Comparison of ENCODE assay signal across 21 cellular contexts in the genomic region with DNA sequence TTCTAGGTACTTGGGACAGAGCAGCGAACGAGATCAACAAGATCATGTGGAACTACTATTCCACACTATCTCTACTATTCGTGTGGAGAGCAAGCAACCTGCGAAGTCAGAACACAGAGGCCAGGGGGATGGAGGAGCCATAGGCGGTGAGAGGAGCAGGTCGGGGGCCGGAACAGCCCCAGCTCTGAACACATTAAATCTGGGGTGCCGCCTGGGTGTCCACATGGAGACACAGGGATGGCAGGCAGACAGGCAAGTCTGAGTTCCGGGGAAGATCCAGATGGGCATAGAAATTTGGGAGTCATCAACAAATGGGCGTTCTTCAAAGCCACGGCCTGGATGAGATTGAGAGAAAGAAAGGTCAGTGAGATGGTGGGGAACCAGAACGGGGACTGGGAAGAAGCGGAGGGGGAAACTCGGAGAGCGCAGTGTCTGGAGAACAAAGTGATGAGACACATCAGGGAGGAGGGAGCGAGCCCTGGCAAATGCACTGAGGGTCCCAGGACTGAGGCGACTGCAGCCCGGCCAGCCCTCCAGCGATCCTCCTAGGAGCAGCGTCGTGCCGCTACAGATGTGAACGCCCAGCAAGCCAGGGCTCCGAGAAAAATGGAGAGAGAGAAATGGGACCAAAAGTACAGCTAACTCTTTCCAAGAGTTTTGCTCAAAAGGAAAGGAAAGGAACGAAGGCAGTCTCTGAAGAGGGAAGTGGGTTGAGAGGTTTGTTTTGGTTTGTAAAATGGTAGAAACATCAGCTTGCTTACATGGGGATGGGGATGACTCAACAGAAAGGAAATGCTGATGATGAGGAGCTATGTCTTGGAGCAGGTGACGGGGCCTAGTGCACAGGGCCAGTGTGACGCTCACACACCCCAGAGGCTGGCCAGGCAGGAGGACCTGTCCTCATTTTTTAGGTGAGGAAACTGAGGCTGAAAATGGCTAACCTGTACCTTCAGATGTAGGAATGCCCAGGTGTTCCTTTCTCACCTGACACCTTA.
DNase-seq lines count a peak whose midpoint lies in the region; ATAC-seq and TF ChIP-seq lines count a peak whose summit lies in the region.
"Had no signal": no experiment of that assay in that cellular context is flagged by ENCODE, and none has a peak within 500 bp of the region (broad histone marks: within the 10 kb centered on the region; RNA-seq: fewer than 3 reads in every experiment).

No MANE protein-coding gene starts in this region.

- no peak for TF ChIP-seq POLR2A in gastrocnemius medialis (IDR thresholded peaks at IDR 0.05)

- POLR2A ChIA-PET in AG04449 (lab: Yijun Ruan, JAX) = no interaction called here

- H3K27me3 ChIP-seq in H7 (ENCODE audit: control insufficient read depth, insufficient read depth, low read length) (no peaks in the 10 kb centered on the region; the same call in 1 of the 2 replicates), brain microvascular endothelial cell (replicated peaks) (no peaks in the 10 kb centered on the region), mesendoderm (ENCODE audit: insufficient read depth, low read length, poor library complexity) (no peaks in the 10 kb centered on the region), gastrocnemius medialis (no peaks in the 10 kb centered on the region)
- H3K27me3 ChIP-seq: transverse colon had no signal

- WGBS in mesendoderm (ENCODE audit: extremely low coverage, insufficient coverage, low lambda C conversion rate) = no CpG with 5 or more reads among the region's 27 CpGs

- H2AK5ac ChIP-seq in mesendoderm (ENCODE audit: low read length) = no peak overlapping the region

- no peak overlapping the region for H4K8ac ChIP-seq in mesendoderm (ENCODE audit: low read depth, low read length)

- no peak overlapping the region for H2BK5ac ChIP-seq in mesendoderm (ENCODE audit: low read length)

- H3K27ac ChIP-seq in brain microvascular endothelial cell (peak overlapping the region; percentile 23), mesendoderm (ENCODE audit: low read depth, low read length) (no peak overlapping the region), gastrocnemius medialis (no peak overlapping the region)
- H3K27ac ChIP-seq: transverse colon had no signal

- in situ Hi-C loops in brain microvascular endothelial cell (cut with HindIII; ENCODE audit: low pct_ligation_motif_present, low sequenced_read_pairs) = no loop called here
- in situ Hi-C loops in gastrocnemius medialis (cut with MboI; ENCODE audit: low sequenced_read_pairs in 4 of 4) = no loop called here

- no peak overlapping the region for H3K4ac ChIP-seq in mesendoderm (ENCODE audit: low read depth, low read length)

- no peak overlapping the region for H3K9ac ChIP-seq in mesendoderm (ENCODE audit: low read length)

- H2BK15ac ChIP-seq in mesendoderm (replicated peaks; ENCODE audit: low read depth) = no peak overlapping the region

- H3K36me3 ChIP-seq in H7 (replicated peaks; ENCODE audit: control insufficient read depth, insufficient read depth, low read length) (no peaks in the 10 kb centered on the region), brain microvascular endothelial cell (replicated peaks) (no peaks in the 10 kb centered on the region), mesendoderm (ENCODE audit: control insufficient read depth, insufficient read depth, low read length) (no peaks in the 10 kb centered on the region), gastrocnemius medialis (no peaks in the 10 kb centered on the region)
- H3K36me3 ChIP-seq: transverse colon had no signal

- H3K79me1 ChIP-seq in mesendoderm (ENCODE audit: low read length) = peaks cover 8% of the 10 kb centered on the region

- H3K56ac ChIP-seq in mesendoderm (ENCODE audit: low read length) = no peak overlapping the region

- no peak overlapping the region for H4K5ac ChIP-seq in mesendoderm (ENCODE audit: low read length)

- TF ChIP-seq CTCF in AG04449 (IDR thresholded peaks at IDR 0.05; ENCODE audit: insufficient read depth, low read length, missing control alignments) = no peak
- TF ChIP-seq CTCF in brain microvascular endothelial cell (IDR thresholded peaks at IDR 0.05; ENCODE audit: low read depth, low read length, missing control alignments) = no peak
- TF ChIP-seq CTCF in gastrocnemius medialis (IDR thresholded peaks at IDR 0.05 in 4 of 5, conservative IDR thresholded peaks at IDR 0.05 in 1 of 5) = no peak

- no peaks in the 10 kb centered on the region for H3K79me2 ChIP-seq in mesendoderm (ENCODE audit: control insufficient read depth, insufficient read depth, low read length)

- no peak overlapping the region for H3K23ac ChIP-seq in mesendoderm (ENCODE audit: low read length)

- no peak overlapping the region for H3K18ac ChIP-seq in mesendoderm (ENCODE audit: low read length)

- H3K4me1 ChIP-seq in mesendoderm (ENCODE audit: control insufficient read depth, low read depth, low read length) = peaks cover 2% of the 10 kb centered on the region
- H3K4me1 ChIP-seq in gastrocnemius medialis = no peaks in the 10 kb centered on the region
- H3K4me1 ChIP-seq: Caco-2, transverse colon had no signal

- H2BK120ac ChIP-seq in mesendoderm (ENCODE audit: low read depth, low read length) = no peak overlapping the region

- CTCF ChIA-PET in AG04449 (lab: Yijun Ruan, JAX) = no interaction called here

- H3K4me2 ChIP-seq in mesendoderm (ENCODE audit: low read length) = no peak overlapping the region

- H3K4me3 ChIP-seq in AG04449 (ENCODE audit: low read depth, low read length) (no peak overlapping the region), H7 (ENCODE audit: insufficient read depth, low read depth, low read length) (no peak overlapping the region), brain microvascular endothelial cell (ENCODE audit: low read depth, low read length) (no peak overlapping the region), mesendoderm (ENCODE audit: low read length) (no peak overlapping the region), gastrocnemius medialis (no peak overlapping the region)
- H3K4me3 ChIP-seq: transverse colon had no signal

- intact Hi-C loops in gastrocnemius medialis (cut with DNase I; ENCODE audit: low total_unique reads) = no loop called here

- no peaks in the 10 kb centered on the region for H3K9me3 ChIP-seq in gastrocnemius medialis
- H3K9me3 ChIP-seq: Caco-2, transverse colon had no signal

- DNase-seq in AG04449 (ENCODE audit: low read depth, low spot score) (peak; percentile 55), H7 (peak; percentile 43), brain microvascular endothelial cell (peak; percentile 69), mesendoderm (peak; percentile 29), medulla oblongata (ENCODE audit: extremely low spot score) (no peak), gastrocnemius medialis (no peak)
- no peak for DNase-seq in stimulated activated CD4-positive, alpha-beta T cell treated with anti-CD3 and anti-CD28 coated beads, Interleukin-15, amount 100 ng/mL, for 24 hours
- DNase-seq: activated CD4-positive, alpha-beta T cell treated with anti-CD3 and anti-CD28 coated beads, Interleukin-2, amount 10 ng/mL, durations not matched to agents 24 days and 14 days; activated T-cell treated with anti-CD3 and anti-CD28 coated beads, Interleukin-2, amount 50 U/mL, for 1 hour; Caco-2; caudate nucleus; KBM-7; NCI-H1417; NCI-H226; occipital lobe; SIG-M5; small intestine; T-helper 9 cell; transverse colon had no signal

- ATAC-seq in HG03354 (IDR thresholded peaks at IDR 0.05; ENCODE audit: poor library complexity, severe bottlenecking, unreplicated experiment) (no peak), gastrocnemius medialis (no peak)
- ATAC-seq: stimulated activated effector memory CD8-positive, alpha-beta T cell treated with anti-CD3 and anti-CD28 coated beads, Interleukin-12 subunit alpha, Interleukin-12 subunit beta, amount 100 ng/mL, for 72 hours had no signal

Comparison
In these comparisons a context has a peak if more than half of its experiments do, and no peak if none do; other contexts are left out.
1. DNase-seq: peak in AG04449 (single experiment), H7 (single experiment), brain microvascular endothelial cell (single experiment) and mesendoderm (single experiment); none in medulla oblongata (single experiment), stimulated activated CD4-positive, alpha-beta T cell treated with anti-CD3 and anti-CD28 coated beads, Interleukin-15, amount 100 ng/mL, for 24 hours (single experiment) and gastrocnemius medialis (0 of 2).